In the genomic region with DNA sequence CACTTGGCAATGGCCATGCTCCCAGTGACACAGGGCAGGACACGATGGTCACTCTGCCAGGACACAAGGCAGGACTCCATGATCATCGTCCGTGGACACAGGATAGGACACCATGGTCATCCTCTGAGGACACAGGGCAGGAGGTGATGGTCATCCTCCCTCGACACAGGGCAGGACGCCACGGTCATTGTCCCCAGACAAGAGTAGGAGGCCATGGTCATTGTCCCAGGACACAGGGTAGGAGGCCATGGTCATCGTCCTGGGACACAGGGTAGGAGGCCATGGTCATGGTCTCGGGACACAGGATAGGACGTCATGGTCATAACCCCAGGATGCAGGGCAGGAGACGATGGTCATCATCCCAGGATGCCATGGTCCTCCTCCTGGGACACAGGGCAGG, we compare ENCODE assay signal across 17 cellular contexts.
DNase-seq lines count a peak whose midpoint lies in the region; ATAC-seq and TF ChIP-seq lines count a peak whose summit lies in the region.
"Had no signal": no experiment of that assay in that cellular context is flagged by ENCODE, and none has a peak within 500 bp of the region (broad histone marks: within the 10 kb centered on the region; RNA-seq: fewer than 3 reads in every experiment).

No MANE protein-coding gene starts in this region.

- DNase-seq in cardiac septum (ENCODE audit: low spot score) (peak; percentile 49), heart right ventricle (no peak), chondrocyte (ENCODE audit: low spot score) (peak; percentile 77), mesenteric fat pad (ENCODE audit: low spot score) (peak; percentile 80)
- DNase-seq in activated T-cell treated with anti-CD3 and anti-CD28 coated beads, Interleukin-2, amount 50 U/mL, for 1 hour = no peak
- DNase-seq: AML-193; Caco-2; CD4-positive, alpha-beta T cell; GOT3 had no signal

- TF ChIP-seq CTCF in heart right ventricle (IDR thresholded peaks at IDR 0.05) = no peak
- TF ChIP-seq CTCF in chondrocyte (IDR thresholded peaks at IDR 0.05) = no peak

- WGBS in heart right ventricle, 2 donors = 77 to 82% methylated on average over 10 of the region's 10 CpGs

- no peaks in the 10 kb centered on the region for H3K9me3 ChIP-seq in heart right ventricle
- H3K9me3 ChIP-seq: A549, Caco-2 had no signal

- H3K27ac ChIP-seq in heart right ventricle = no peak overlapping the region
- H3K27ac ChIP-seq: 22Rv1, A549, C4-2B, HL-60 had no signal

- H3K27me3 ChIP-seq in heart right ventricle = peaks cover 0 to 58% (median 28%) of the 10 kb centered on the region in 7 donors

- H3K27ac Mint-ChIP-seq in chondrocyte (ENCODE audit: unreplicated experiment) = no peak overlapping the region
- H3K27ac Mint-ChIP-seq: CD4-positive, alpha-beta T cell had no signal

- no peak for ATAC-seq in heart right ventricle
- ATAC-seq in HG03108 (IDR thresholded peaks at IDR 0.05; ENCODE audit: unreplicated experiment) = no peak
- no peak for ATAC-seq in HG02852 (IDR thresholded peaks at IDR 0.05; ENCODE audit: unreplicated experiment)
- ATAC-seq: A549 had no signal

- H3K4me3 Mint-ChIP-seq in chondrocyte (ENCODE audit: unreplicated experiment) = no peak overlapping the region
- H3K4me3 Mint-ChIP-seq: CD4-positive, alpha-beta T cell; IgD-negative memory B cell had no signal

- H3K4me1 ChIP-seq in heart right ventricle = no peaks in the 10 kb centered on the region
- H3K4me1 ChIP-seq: A549, Caco-2, HAP-1 had no signal

- intact Hi-C loops in cardiac septum (cut with DNase I) = no loop called here
- intact Hi-C loops in heart right ventricle (cut with DNase I) = no loop called here

- H3K27me3 Mint-ChIP-seq in chondrocyte (ENCODE audit: low read depth) = no peaks in the 10 kb centered on the region
- H3K27me3 Mint-ChIP-seq: CD4-positive, alpha-beta T cell had no signal

- H3K9me3 Mint-ChIP-seq in chondrocyte (ENCODE audit: low read depth) = peaks cover 24% of the 10 kb centered on the region
- H3K9me3 Mint-ChIP-seq: CD4-positive, alpha-beta T cell had no signal

- no peaks in the 10 kb centered on the region for H3K36me3 Mint-ChIP-seq in chondrocyte (ENCODE audit: low read depth)
- H3K36me3 Mint-ChIP-seq: IgD-negative memory B cell had no signal

- H3K36me3 ChIP-seq in heart right ventricle = no peaks in the 10 kb centered on the region
- H3K36me3 ChIP-seq: HAP-1 had no signal

- no peaks in the 10 kb centered on the region for H3K4me1 Mint-ChIP-seq in chondrocyte (ENCODE audit: low read depth)

- H3K4me3 ChIP-seq in heart right ventricle = no peak overlapping the region
- H3K4me3 ChIP-seq: A549, HAP-1 had no signal

Comparison
In these comparisons a context has a peak if more than half of its experiments do, and no peak if none do; other contexts are left out.
1. DNase-seq: peak in cardiac septum (single experiment), chondrocyte (single experiment) and mesenteric fat pad (single experiment); none in heart right ventricle (0 of 2) and activated T-cell treated with anti-CD3 and anti-CD28 coated beads, Interleukin-2, amount 50 U/mL, for 1 hour (single experiment).